ENCODE assay signal across 8 cellular contexts in the genomic region with DNA sequence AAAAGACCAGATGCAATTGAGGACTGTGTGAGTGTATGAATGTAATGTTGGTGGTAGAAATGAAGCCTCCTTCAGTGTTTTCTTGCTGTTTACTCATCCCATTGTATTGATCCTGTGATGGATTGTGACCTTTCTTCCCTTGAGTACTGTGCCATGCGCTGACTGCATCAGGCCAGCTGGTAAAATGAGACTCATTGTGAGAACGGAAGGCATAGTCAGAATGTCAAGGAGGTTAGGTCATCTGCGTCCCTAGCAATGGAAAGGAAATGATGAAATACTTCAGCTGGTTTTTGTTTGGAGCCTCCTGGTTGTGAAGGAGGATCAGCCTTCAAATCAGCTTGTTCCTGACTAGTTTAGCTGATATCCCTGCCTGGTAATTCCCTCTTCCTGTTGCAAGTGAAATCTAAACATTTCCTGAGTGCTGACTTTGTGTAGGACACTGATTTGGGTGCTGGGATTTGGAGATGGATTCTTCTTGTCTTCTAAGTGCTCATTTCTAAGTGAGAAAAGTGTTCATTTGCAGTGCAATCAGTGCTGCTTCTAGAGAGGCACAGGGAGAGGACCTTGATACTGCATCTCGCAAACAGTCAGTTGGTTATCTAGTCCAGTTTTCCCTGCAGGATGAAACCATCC. TPM values are rescaled to one million over a fixed set of nuclear protein-coding genes. Genes with fewer than 3 reads are reported as not detected.
DNase-seq lines count a peak whose midpoint lies in the region; ATAC-seq and TF ChIP-seq lines count a peak whose summit lies in the region.

No MANE protein-coding gene starts in this region.

- DNase-seq in A172 (ENCODE audit: low spot score) (peak; percentile 95), Peyer's patch (no peak), neural progenitor cell (ENCODE audit: low spot score) (no peak), BE2C (no peak), NCI-H446 treated with DMSO at 0.1 percent for 48 hours (lab: John Stamatoyannopoulos, UW) (no peak)
- DNase-seq in effector memory CD8-positive, alpha-beta T cell: no peak

- no peak overlapping the region for H3K9ac ChIP-seq in neural progenitor cell

- ATAC-seq in GM18907 (IDR thresholded peaks at IDR 0.05; ENCODE audit: unreplicated experiment) (peak; percentile 55), GM21529 (IDR thresholded peaks at IDR 0.05; ENCODE audit: unreplicated experiment) (no peak)
- ATAC-seq in effector memory CD8-positive, alpha-beta T cell (replicated peaks): no peak

- H3K4me3 Mint-ChIP-seq in effector memory CD8-positive, alpha-beta T cell: peak overlapping the region; percentile 2 to 34
- no peak overlapping the region for H3K4me3 Mint-ChIP-seq in neural progenitor cell

- H3K27ac Mint-ChIP-seq in effector memory CD8-positive, alpha-beta T cell: peak overlapping the region; percentile 66 to 74
- H3K27ac Mint-ChIP-seq in neural progenitor cell: no peak overlapping the region

- no peaks in the 10 kb centered on the region for H3K9me3 Mint-ChIP-seq in effector memory CD8-positive, alpha-beta T cell
- H3K9me3 Mint-ChIP-seq in neural progenitor cell: no peaks in the 10 kb centered on the region

- no peaks in the 10 kb centered on the region for H3K27me3 ChIP-seq in Peyer's patch
- H3K27me3 ChIP-seq in neural progenitor cell: no peaks in the 10 kb centered on the region
- H3K27me3 ChIP-seq in BE2C: no peaks in the 10 kb centered on the region

- TF ChIP-seq CTCF in Peyer's patch (IDR thresholded peaks at IDR 0.05) (no peak), neural progenitor cell (IDR thresholded peaks at IDR 0.05) (no peak), BE2C (IDR thresholded peaks at IDR 0.05; ENCODE audit: low read depth, low read length) (no peak)

- no peaks in the 10 kb centered on the region for H3K79me2 ChIP-seq in neural progenitor cell (ENCODE audit: low read depth)

- H3K9me3 ChIP-seq in Peyer's patch (no peaks in the 10 kb centered on the region), neural progenitor cell (ENCODE audit: low read depth) (no peaks in the 10 kb centered on the region), BE2C (peaks cover 1% of the 10 kb centered on the region; the same call in 1 of the 2 replicates)

- H2AFZ ChIP-seq in neural progenitor cell (replicated peaks): peak overlapping the region; percentile 15

- peaks cover 34 to 45% of the 10 kb centered on the region in 2 donors for H3K4me1 Mint-ChIP-seq in effector memory CD8-positive, alpha-beta T cell (ENCODE audit: low read depth in 2 of 2)
- H3K4me1 Mint-ChIP-seq in neural progenitor cell: peaks cover 4% of the 10 kb centered on the region

- peak overlapping the region in 3 of 4 donors; percentile 7 to 22 (median 18) for H3K27ac ChIP-seq in Peyer's patch
- no peak overlapping the region for H3K27ac ChIP-seq in neural progenitor cell

- H3K4me3 ChIP-seq in Peyer's patch (no peak overlapping the region), neural progenitor cell (no peak overlapping the region), BE2C (ENCODE audit: low read depth, low read length) (no peak overlapping the region)

- H3K27me3 Mint-ChIP-seq in effector memory CD8-positive, alpha-beta T cell: no peaks in the 10 kb centered on the region
- H3K27me3 Mint-ChIP-seq in neural progenitor cell (ENCODE audit: insufficient read depth, low read depth): no peaks in the 10 kb centered on the region

- no peak overlapping the region for H3K4me2 ChIP-seq in neural progenitor cell

- no peaks in the 10 kb centered on the region for H3F3A ChIP-seq in neural progenitor cell (ENCODE audit: low read depth)

- H3K4me1 ChIP-seq in Peyer's patch: peaks cover 0 to 13% (median 2%) of the 10 kb centered on the region in 4 donors
- no peaks in the 10 kb centered on the region for H3K4me1 ChIP-seq in neural progenitor cell
- no peaks in the 10 kb centered on the region for H3K4me1 ChIP-seq in BE2C

- no peak for TF ChIP-seq POLR2A in Peyer's patch (IDR thresholded peaks at IDR 0.05)

- peaks cover 3% of the 10 kb centered on the region for H3K36me3 Mint-ChIP-seq in effector memory CD8-positive, alpha-beta T cell (ENCODE audit: insufficient read depth)
- no peaks in the 10 kb centered on the region for H3K36me3 Mint-ChIP-seq in neural progenitor cell

- no peaks in the 10 kb centered on the region for H4K20me1 ChIP-seq in neural progenitor cell (ENCODE audit: low read depth)

- H3K36me3 ChIP-seq in Peyer's patch (no peaks in the 10 kb centered on the region), neural progenitor cell (no peaks in the 10 kb centered on the region), BE2C (no peaks in the 10 kb centered on the region)

RNA-seq across cellular contexts. Expression of gene TNFSF8, which starts 35.5 kb away (rescaled TPM):
- total RNA-seq in A172 (2014; rRNA removed; shearing (Covaris generic)): not detected in 2 replicates
- total RNA-seq in Peyer's patch: 10 to 100 TPM in 1 of 4 donors, 1 to 10 TPM in 3; 2.1 to 11.6 (median 4.7) TPM
- total RNA-seq in neural progenitor cell (ENCODE audit: low replicate concordance): not detected in 2 replicates
- not detected for polyA plus RNA-seq in BE2C (2012; ENCODE audit: insufficient read depth, insufficient read length, low read depth)
